9 cellular contexts compared by ENCODE assay signal in genomic region chrX:30513284-30513683, GRCh38.
DNase-seq lines count a peak whose midpoint lies in the region; ATAC-seq, FAIRE-seq and TF ChIP-seq lines count a peak whose summit lies in the region.
"Had no signal": no experiment of that assay in that cellular context is flagged by ENCODE, and none has a peak within 500 bp of the region (broad histone marks: within the 10 kb centered on the region; RNA-seq: fewer than 3 reads in every experiment).

No MANE protein-coding gene starts in this region.

- no peak overlapping the region for H3K4me3 ChIP-seq in Jurkat, Clone E6-1 (ENCODE audit: low read length)
- no peak overlapping the region for H3K4me3 ChIP-seq in bronchial epithelial cell (ENCODE audit: low read depth, low read length)
- no peak overlapping the region for H3K4me3 ChIP-seq in psoas muscle

- peak; percentile 19 for TF ChIP-seq CTCF in bronchial epithelial cell (IDR thresholded peaks at IDR 0.05; ENCODE audit: insufficient read depth, low read length, severe bottlenecking)
- peak; percentile 29 for TF ChIP-seq CTCF in psoas muscle (IDR thresholded peaks at IDR 0.05)

- H3K9me3 ChIP-seq in psoas muscle = no peaks in the 10 kb centered on the region

- no peaks in the 10 kb centered on the region for H3K27me3 ChIP-seq in bronchial epithelial cell (ENCODE audit: control insufficient read depth, insufficient read depth, low read length)
- H3K27me3 ChIP-seq in psoas muscle (ENCODE audit: insufficient read depth in 3 of 3, low read length in 2 of 3) = no peaks in the 10 kb centered on the region

- no peaks in the 10 kb centered on the region for H3K4me1 ChIP-seq in psoas muscle

- no peak for FAIRE-seq in bronchial epithelial cell (lab: Jason Lieb, UNC)

- DNase-seq in NCI-H82 (lab: John Stamatoyannopoulos, UW) (peak; percentile 5), NCI-H82 treated with DMSO at 0.1 percent for 48 hours (lab: John Stamatoyannopoulos, UW; ENCODE audit: unreplicated experiment) (no peak), bronchial epithelial cell (ENCODE audit: low read depth) (no peak), psoas muscle (no peak), NCI-H345 treated with DMSO at 0.1 percent for 48 hours (lab: John Stamatoyannopoulos, UW; ENCODE audit: unreplicated experiment) (no peak)
- DNase-seq in Jurkat, Clone E6-1 (ENCODE audit: low read depth, low spot score) = peak; percentile 7
- DNase-seq: Right ventricle myocardium superior had no signal

- no peak for ATAC-seq in psoas muscle
- ATAC-seq in HG02884 (IDR thresholded peaks at IDR 0.05; ENCODE audit: unreplicated experiment) = no peak
- no peak for ATAC-seq in GM21447 (IDR thresholded peaks at IDR 0.05; ENCODE audit: unreplicated experiment)

- WGBS in psoas muscle, 3 donors = 33 to 71% (median 59%) methylated on average over 3 of the region's 3 CpGs

- intact Hi-C loops in psoas muscle (cut with DNase I) = no loop called here

- H3K27ac ChIP-seq in psoas muscle = no peak overlapping the region

- H3K36me3 ChIP-seq in bronchial epithelial cell (ENCODE audit: control insufficient read depth, insufficient read depth, low read length) (no peaks in the 10 kb centered on the region), psoas muscle (ENCODE audit: insufficient read depth in 1 of 2, low read depth in 1 of 2) (no peaks in the 10 kb centered on the region)

Comparison
In these comparisons a context has a peak if more than half of its experiments do, and no peak if none do; other contexts are left out.
1. DNase-seq: peak in NCI-H82 (single experiment) and Jurkat, Clone E6-1 (single experiment); none in NCI-H82 treated with DMSO at 0.1 percent for 48 hours (single experiment), bronchial epithelial cell (single experiment), psoas muscle (0 of 2) and NCI-H345 treated with DMSO at 0.1 percent for 48 hours (single experiment).